Comparison of ENCODE assay signal across 10 cellular contexts in genomic region chr6:166151798-166152197, GRCh38. TPM values are rescaled to one million over a fixed set of nuclear protein-coding genes. Genes with fewer than 3 reads are reported as not detected.
"Had no signal": no experiment of that assay in that cellular context is flagged by ENCODE, and none has a peak within 500 bp of the region (broad histone marks: within the 10 kb centered on the region; RNA-seq: fewer than 3 reads in every experiment).

No MANE protein-coding gene starts in this region.

- H3K27ac Mint-ChIP-seq: IgD-negative memory B cell had no signal

- FAIRE-seq: HTR-8/SVneo had no signal

- DNase-seq: Karpas-422, Kasumi-1, KBM-7, KG1 had no signal

- H3K4me2 ChIP-seq: KMS-11 had no signal

- H3K27ac ChIP-seq: HL-60, KMS-11 had no signal

- H3K9ac ChIP-seq: KMS-11 had no signal

- H3K4me1 Mint-ChIP-seq: IgD-negative memory B cell had no signal

RNA-seq across cellular contexts. Expression of gene TBXT, which starts 15.9 kb away (rescaled TPM):
- total RNA-seq: HT-29, HT1080 had no signal
- polyA plus RNA-seq: IgD-negative memory B cell had no signal
